In genomic region chr9:97966493-97966892, GRCh38 we compare ENCODE assay signal across 19 cellular contexts. TPM values are rescaled to one million over a fixed set of nuclear protein-coding genes. Genes with fewer than 3 reads are reported as not detected.
A peak's percentile ranks its signal among the peaks of the same experiment; 100 is the strongest.
DNase-seq lines count a peak whose midpoint lies in the region; ATAC-seq and TF ChIP-seq lines count a peak whose summit lies in the region.
"Had no signal": no experiment of that assay in that cellular context is flagged by ENCODE, and none has a peak within 500 bp of the region (broad histone marks: within the 10 kb centered on the region; RNA-seq: fewer than 3 reads in every experiment).

No MANE protein-coding gene starts in this region.

- POLR2A ChIA-PET in OCI-LY7 (lab: Charles Lee), result interaction anchor here (0.6 to 2.3 kb wide), 5 partner anchors 14 to 105 kb away, joined by 3 to 10 read pairs (median 3); partner anchors contain the start of genes HEMGN and NANS

- H4K20me1 ChIP-seq in OCI-LY7 (ENCODE audit: insufficient read depth, low read length), result no peaks in the 10 kb centered on the region

- H3K4me3 ChIP-seq in OCI-LY7 (ENCODE audit: low read depth, low read length, poor library complexity, severe bottlenecking), result no peak overlapping the region

- peaks cover 33% of the 10 kb centered on the region for H3K4me1 ChIP-seq in OCI-LY7 (ENCODE audit: insufficient read depth, low read length, poor library complexity, severe bottlenecking)

- H2AFZ ChIP-seq in OCI-LY7 (ENCODE audit: low read length), result no peak overlapping the region

- peak overlapping the region; percentile 27; the same call in 1 of the 2 replicates for H3K4me2 ChIP-seq in OCI-LY7 (ENCODE audit: low read length)
- H3K4me2 ChIP-seq: KMS-11 had no signal

- CTCF ChIA-PET in OCI-LY7 (lab: Charles Lee; ENCODE audit: unreplicated experiment), result interaction anchor here (1.3 kb wide), 1 partner anchor 43 kb away, joined by 3 read pairs; no protein-coding TSS in a partner anchor

- intact Hi-C loops in OCI-LY7 (cut with micrococcal nuclease; ENCODE audit: unreplicated experiment), result no loop called here

- H3K9me3 ChIP-seq in OCI-LY7 (ENCODE audit: low read length), result no peaks in the 10 kb centered on the region

- no TSS peak for BruUV-seq in OCI-LY7 (replicated peaks; lab: Mats Ljungman, UMichigan)

- no peaks in the 10 kb centered on the region for H3K79me2 ChIP-seq in OCI-LY7 (ENCODE audit: insufficient read depth, low read depth, low read length)

- H3K27ac ChIP-seq in OCI-LY7 (ENCODE audit: low read depth, low read length, poor library complexity, severe bottlenecking), result no peak overlapping the region
- H3K27ac ChIP-seq: KMS-11 had no signal

- DNase-seq in NOMO-1 treated with DMSO at 0.1 percent for 48 hours (lab: John Stamatoyannopoulos, UW; ENCODE audit: unreplicated experiment) (peak; percentile 51), NOMO-1 treated with dmso at 0.1 percent for 144 hours (lab: John Stamatoyannopoulos, UW; ENCODE audit: unreplicated experiment) (no peak), OCI-LY7 (ENCODE audit: low spot score) (peak; percentile 49), NCI-H526 treated with DMSO at 0.1 percent for 48 hours (lab: John Stamatoyannopoulos, UW) (no peak), NCI-H1417 (lab: John Stamatoyannopoulos, UW) (no peak)
- DNase-seq: C1 segment of cervical spinal cord, GF-D8, GOT3, HFFc6, NCI-H1092 treated with DMSO at 0.1 percent for 48 hours, NCI-H1930, NCI-H524 treated with DMSO at 0.1 percent for 48 hours had no signal

- H3K36me3 ChIP-seq in OCI-LY7 (ENCODE audit: insufficient read depth, low read length), result no peaks in the 10 kb centered on the region

- no peaks in the 10 kb centered on the region for H3K9me2 ChIP-seq in OCI-LY7 (ENCODE audit: insufficient read depth, low read length)

- TF ChIP-seq CTCF in OCI-LY7 (conservative IDR thresholded peaks at IDR 0.05; ENCODE audit: low read length), result no peak

- peak; percentile 36 for ATAC-seq in esophagus mucosa
- ATAC-seq in GM18498 (IDR thresholded peaks at IDR 0.05; ENCODE audit: unreplicated experiment), result no peak
- ATAC-seq: HepG2, Right ventricle myocardium inferior had no signal

RNA-seq across cellular contexts. Expression of gene ANP32B, which starts 16.6 kb away (rescaled TPM):
- total RNA-seq in OCI-LY7 (2014; rRNA removed; shearing (Covaris generic)), result 32.1 and 52.7 TPM in 2 replicates
- total RNA-seq in OCI-LY7 (2022) (389 and 454 TPM in 2 replicates), esophagus mucosa (102 TPM)

RNA-seq across cellular contexts. Expression of gene HEMGN, which starts 28.5 kb away (rescaled TPM):
- total RNA-seq in OCI-LY7 (2014; rRNA removed; shearing (Covaris generic)), result 4.3 and 5.4 TPM in 2 replicates
- total RNA-seq in OCI-LY7 (2022) (3.3 and 3.8 TPM in 2 replicates), esophagus mucosa (not detected)
- total RNA-seq: A673, HepG2, HFFc6, MCF 10A had no signal

RNA-seq across cellular contexts. Expression of gene TRMO, which starts 44.2 kb away (rescaled TPM):
- 17.6 and 34.7 TPM in 2 replicates for total RNA-seq in OCI-LY7 (2014; rRNA removed; shearing (Covaris generic))
- total RNA-seq in OCI-LY7 (2022) (9.3 and 10.9 TPM in 2 replicates), esophagus mucosa (8.6 TPM)

Comparison
In these comparisons a context has a peak if more than half of its experiments do, and no peak if none do; other contexts are left out.
1. DNase-seq: peak in NOMO-1 treated with DMSO at 0.1 percent for 48 hours (single experiment) and OCI-LY7 (single experiment); none in NOMO-1 treated with dmso at 0.1 percent for 144 hours (single experiment), NCI-H526 treated with DMSO at 0.1 percent for 48 hours (single experiment) and NCI-H1417 (0 of 3).